ENCODE assay signal across 1 cellular context in the genomic region with DNA sequence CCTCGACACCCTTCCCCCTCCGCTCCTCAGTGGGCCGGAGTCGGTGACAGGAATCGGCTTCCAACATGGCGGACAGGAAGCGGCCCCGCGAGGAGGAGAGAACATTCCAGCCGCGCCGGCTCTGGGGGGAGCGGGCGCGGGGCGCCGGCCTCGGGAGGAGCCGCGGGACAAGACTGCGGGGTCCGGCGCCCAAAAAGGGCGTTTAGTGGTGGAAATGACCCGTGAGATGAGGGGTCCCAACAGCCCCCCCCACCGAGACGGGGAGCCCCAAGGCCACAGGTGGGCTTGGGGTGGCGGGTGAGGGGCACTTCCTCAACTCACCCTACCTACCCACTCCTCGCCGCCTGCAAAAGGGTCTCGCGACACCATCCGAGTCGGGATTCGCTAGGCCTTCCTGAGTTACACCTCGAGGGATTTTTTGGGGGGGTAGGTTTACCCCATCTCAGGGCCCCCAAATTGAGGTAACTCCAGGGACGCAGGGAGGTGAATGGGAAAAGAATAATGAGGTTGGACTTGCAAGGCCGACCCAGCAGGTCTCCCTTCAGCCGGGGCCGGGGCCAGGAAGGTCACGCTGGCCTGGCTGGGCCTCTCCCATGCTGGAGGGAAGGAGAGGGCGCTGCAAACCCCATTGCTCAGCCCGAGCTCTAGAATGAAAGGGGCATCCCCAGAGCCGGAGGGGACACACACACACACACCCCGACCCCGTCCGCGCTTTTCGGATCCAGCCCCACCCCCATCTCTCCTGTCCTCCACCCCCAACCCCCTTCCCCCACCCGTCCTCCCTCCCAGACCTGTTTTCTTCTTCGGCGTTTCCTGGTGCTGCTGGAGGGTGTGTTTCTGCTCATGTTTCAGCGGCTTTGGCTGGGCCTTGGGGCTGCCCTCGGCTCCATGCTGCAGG.
A peak's percentile ranks its signal among the peaks of the same experiment; 100 is the strongest.
TF ChIP-seq lines count a peak whose summit lies in the region.

No MANE protein-coding gene starts in this region.

TF ChIP-seq in HepG2, 621 proteins besides CTCF, POLR2A, EP300 and RAD21 (continued from another document):
- TF ChIP-seq ZNF790 (CRISPR knock-in tag; IDR thresholded peaks at IDR 0.05; ENCODE audit: borderline replicate concordance), result 0 out of 2 replicates have a peak, but pooled peaks have one; percentile 46
- TF ChIP-seq SALL1 (CRISPR knock-in tag; IDR thresholded peaks at IDR 0.05), result 0 out of 2 replicates have a peak, but pooled peaks have one; percentile 19
- peak; percentile 49 for TF ChIP-seq ASH2L (IDR thresholded peaks at IDR 0.05; ENCODE audit: insufficient read length, low read depth, low read length)
- no peak for TF ChIP-seq KLF12 (CRISPR knock-in tag; IDR thresholded peaks at IDR 0.05; ENCODE audit: borderline replicate concordance)
- peak; percentile 98 for TF ChIP-seq AGO1 (IDR thresholded peaks at IDR 0.05; ENCODE audit: low read depth, low read length, poor library complexity, severe bottlenecking)
- TF ChIP-seq, protein P1, sequence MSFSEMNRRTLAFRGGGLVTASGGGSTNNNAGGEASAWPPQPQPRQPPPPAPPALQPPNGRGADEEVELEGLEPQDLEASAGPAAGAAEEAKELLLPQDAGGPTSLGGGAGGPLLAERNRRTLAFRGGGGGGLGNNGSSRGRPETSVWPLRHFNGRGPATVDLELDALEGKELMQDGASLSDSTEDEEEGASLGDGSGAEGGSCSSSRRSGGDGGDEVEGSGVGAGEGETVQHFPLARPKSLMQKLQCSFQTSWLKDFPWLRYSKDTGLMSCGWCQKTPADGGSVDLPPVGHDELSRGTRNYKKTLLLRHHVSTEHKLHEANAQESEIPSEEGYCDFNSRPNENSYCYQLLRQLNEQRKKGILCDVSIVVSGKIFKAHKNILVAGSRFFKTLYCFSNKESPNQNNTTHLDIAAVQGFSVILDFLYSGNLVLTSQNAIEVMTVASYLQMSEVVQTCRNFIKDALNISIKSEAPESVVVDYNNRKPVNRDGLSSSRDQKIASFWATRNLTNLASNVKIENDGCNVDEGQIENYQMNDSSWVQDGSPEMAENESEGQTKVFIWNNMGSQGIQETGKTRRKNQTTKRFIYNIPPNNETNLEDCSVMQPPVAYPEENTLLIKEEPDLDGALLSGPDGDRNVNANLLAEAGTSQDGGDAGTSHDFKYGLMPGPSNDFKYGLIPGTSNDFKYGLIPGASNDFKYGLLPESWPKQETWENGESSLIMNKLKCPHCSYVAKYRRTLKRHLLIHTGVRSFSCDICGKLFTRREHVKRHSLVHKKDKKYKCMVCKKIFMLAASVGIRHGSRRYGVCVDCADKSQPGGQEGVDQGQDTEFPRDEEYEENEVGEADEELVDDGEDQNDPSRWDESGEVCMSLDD (CRISPR knock-in tag; IDR thresholded peaks at IDR 0.05; ENCODE audit: borderline replicate concordance), result peak; percentile 54; the same call in 1 of the 2 replicates
- no peak for TF ChIP-seq ZNF577 (CRISPR knock-in tag; IDR thresholded peaks at IDR 0.05; ENCODE audit: borderline replicate concordance, low read depth)
- no peak for TF ChIP-seq FOXA3 (CRISPR knock-in tag; IDR thresholded peaks at IDR 0.05)
- TF ChIP-seq ZNF543 (CRISPR knock-in tag; IDR thresholded peaks at IDR 0.05), result no peak
- no peak for TF ChIP-seq ZNF883 (CRISPR knock-in tag; IDR thresholded peaks at IDR 0.05; ENCODE audit: not compliant biosample characterization)
- no peak for TF ChIP-seq BHLHE40 (IDR thresholded peaks at IDR 0.05; ENCODE audit: low read length)
- no peak for TF ChIP-seq ARNTL (CRISPR knock-in tag; IDR thresholded peaks at IDR 0.05)
- TF ChIP-seq TEAD3 (CRISPR knock-in tag; optimal IDR thresholded peaks at IDR 0.05; ENCODE audit: borderline replicate concordance), result peak; percentile 77
- TF ChIP-seq TRIM24 (CRISPR knock-in tag; IDR thresholded peaks at IDR 0.05), result no peak
- TF ChIP-seq, protein P2, sequence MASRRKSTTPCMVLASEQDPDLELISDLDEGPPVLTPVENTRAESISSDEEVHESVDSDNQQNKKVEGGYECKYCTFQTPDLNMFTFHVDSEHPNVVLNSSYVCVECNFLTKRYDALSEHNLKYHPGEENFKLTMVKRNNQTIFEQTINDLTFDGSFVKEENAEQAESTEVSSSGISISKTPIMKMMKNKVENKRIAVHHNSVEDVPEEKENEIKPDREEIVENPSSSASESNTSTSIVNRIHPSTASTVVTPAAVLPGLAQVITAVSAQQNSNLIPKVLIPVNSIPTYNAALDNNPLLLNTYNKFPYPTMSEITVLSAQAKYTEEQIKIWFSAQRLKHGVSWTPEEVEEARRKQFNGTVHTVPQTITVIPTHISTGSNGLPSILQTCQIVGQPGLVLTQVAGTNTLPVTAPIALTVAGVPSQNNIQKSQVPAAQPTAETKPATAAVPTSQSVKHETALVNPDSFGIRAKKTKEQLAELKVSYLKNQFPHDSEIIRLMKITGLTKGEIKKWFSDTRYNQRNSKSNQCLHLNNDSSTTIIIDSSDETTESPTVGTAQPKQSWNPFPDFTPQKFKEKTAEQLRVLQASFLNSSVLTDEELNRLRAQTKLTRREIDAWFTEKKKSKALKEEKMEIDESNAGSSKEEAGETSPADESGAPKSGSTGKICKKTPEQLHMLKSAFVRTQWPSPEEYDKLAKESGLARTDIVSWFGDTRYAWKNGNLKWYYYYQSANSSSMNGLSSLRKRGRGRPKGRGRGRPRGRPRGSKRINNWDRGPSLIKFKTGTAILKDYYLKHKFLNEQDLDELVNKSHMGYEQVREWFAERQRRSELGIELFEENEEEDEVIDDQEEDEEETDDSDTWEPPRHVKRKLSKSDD (CRISPR knock-in tag; IDR thresholded peaks at IDR 0.05; ENCODE audit: low read depth), result no peak
- TF ChIP-seq THAP11 (CRISPR knock-in tag; IDR thresholded peaks at IDR 0.05), result 0 out of 2 replicates have a peak, but pooled peaks have one; percentile 20
